Comparison of ENCODE assay signal across 24 cellular contexts in the genomic region with DNA sequence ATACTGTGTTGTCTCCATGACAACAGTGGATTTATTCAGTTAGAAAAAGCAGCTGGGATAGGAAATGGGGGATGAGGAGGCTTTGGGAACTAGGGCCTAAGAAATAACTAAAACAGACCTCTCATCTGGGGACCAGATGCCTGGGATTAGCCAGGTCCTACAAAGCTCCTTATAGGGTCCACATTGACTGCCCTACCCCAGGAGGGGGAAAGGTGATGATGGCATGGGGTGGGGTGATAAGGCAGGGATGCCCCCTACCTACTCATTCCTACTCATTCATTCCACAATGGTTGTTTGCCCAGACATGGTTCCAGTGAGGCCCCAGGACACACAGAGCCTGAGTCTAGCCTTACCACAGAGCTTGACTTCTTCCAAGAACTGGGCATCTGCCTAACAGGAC.
"Had no signal": no experiment of that assay in that cellular context is flagged by ENCODE, and none has a peak within 500 bp of the region (broad histone marks: within the 10 kb centered on the region; RNA-seq: fewer than 3 reads in every experiment).

No MANE protein-coding gene starts in this region.

- H2AFZ ChIP-seq: hepatocyte had no signal

- H3K4me3 ChIP-seq: esophagus muscularis mucosa, gastroesophageal sphincter, heart left ventricle, hepatocyte, left lung, prostate gland, right atrium auricular region, smooth muscle cell, stomach, thyroid gland, vagina had no signal

- H3K4me1 ChIP-seq: left lung, prostate gland, vagina had no signal

- H3K27ac ChIP-seq: esophagus muscularis mucosa, foreskin keratinocyte, gastroesophageal sphincter, heart left ventricle, hepatocyte, left lung, prostate gland, right atrium auricular region, stomach, thyroid gland, vagina had no signal

- H3K36me3 ChIP-seq: prostate gland, right atrium auricular region, thyroid gland had no signal

- H3K4me2 ChIP-seq: hepatocyte, smooth muscle cell had no signal

- DNase-seq: effector CD8-positive, alpha-beta T cell; foreskin keratinocyte; heart left ventricle; kidney; left lung; mesenchymal stem cell; midbrain; naive thymus-derived CD4-positive, alpha-beta T cell; nucleus accumbens; stimulated activated CD4-positive, alpha-beta T cell treated with anti-CD3 and anti-CD28 coated beads, Interleukin-12 subunit alpha, Interleukin-12 subunit beta, amount 100 ng/mL, for 4 hours; stimulated activated CD4-positive, alpha-beta T cell treated with anti-CD3 and anti-CD28 coated beads, Interleukin-1b, Interleukin-23, amount 100 ng/mL, for 48 hours; stimulated activated CD4-positive, alpha-beta T cell treated with anti-CD3 and anti-CD28 coated beads, Interleukin-4, amount 100 ng/mL, for 1 hour; stimulated activated CD8-positive, alpha-beta memory T cell treated with anti-CD3 and anti-CD28 coated beads, Interleukin-4, amount 100 ng/mL, for 48 hours; stimulated activated naive CD4-positive, alpha-beta T cell treated with Interleukin-2 at 50 U/mL for 16 hours; stomach; thyroid gland; trophoblast cell had no signal

- H3K27me3 ChIP-seq: esophagus muscularis mucosa, foreskin keratinocyte, gastroesophageal sphincter, heart left ventricle, hepatocyte, left lung, right atrium auricular region, stomach, thyroid gland, vagina had no signal

- H3K79me2 ChIP-seq: hepatocyte had no signal

- H3K9me3 ChIP-seq: esophagus muscularis mucosa, gastroesophageal sphincter, heart left ventricle, left lung, prostate gland, right atrium auricular region, stomach, thyroid gland, vagina had no signal
